ENCODE assay signal across 1 cellular context in the genomic region with DNA sequence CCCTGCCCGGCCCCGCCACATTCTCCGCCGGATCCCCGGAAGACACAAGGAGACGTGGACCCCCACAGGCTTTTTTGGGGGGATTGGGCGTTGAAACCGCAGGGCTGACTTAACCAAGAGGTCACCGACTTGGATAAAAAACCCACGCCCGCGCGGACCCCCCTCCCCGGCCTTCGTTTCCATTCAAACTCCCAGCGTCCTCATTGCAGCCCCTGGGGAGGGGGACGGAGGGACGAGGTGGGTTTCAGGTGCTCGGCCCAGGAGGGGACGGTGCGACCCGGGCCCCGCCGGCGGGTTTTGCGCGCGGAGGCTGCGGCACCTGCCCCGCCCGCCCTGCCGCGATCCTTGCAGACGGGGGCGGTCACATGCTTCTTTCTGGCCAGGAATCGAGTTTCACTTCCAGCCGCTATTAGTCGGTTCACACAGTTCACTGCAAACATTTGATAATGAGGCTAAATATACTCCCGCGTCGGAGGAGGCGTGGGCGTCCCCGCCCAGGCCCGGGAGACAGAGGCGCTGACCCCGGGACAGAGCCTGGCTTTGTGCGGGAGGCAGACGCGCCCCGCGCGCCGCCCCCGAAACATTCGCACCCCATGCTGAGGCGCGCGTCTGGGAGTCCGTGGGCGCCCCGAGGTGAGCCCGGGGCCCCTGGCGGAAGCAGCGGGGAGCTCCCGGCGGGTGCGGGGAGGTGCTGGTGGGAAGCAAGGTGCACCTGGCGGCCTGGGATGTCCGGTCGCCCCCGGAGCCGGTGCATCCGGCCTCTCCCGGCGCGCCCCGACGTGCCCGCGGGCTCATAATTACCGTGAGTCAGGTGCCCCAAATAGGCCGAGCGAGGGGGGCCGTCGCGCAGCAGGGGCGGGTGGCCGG.
TF ChIP-seq lines count a peak whose summit lies in the region.

No MANE protein-coding gene starts in this region.

TF ChIP-seq in GM12878, 131 proteins besides CTCF, POLR2A, EP300 and RAD21 (continued from another document and continues in another):
- TF ChIP-seq TCF7 (IDR thresholded peaks at IDR 0.05; ENCODE audit: borderline replicate concordance), result no peak
- TF ChIP-seq FOS (IDR thresholded peaks at IDR 0.05; ENCODE audit: borderline replicate concordance, extremely low read depth, insufficient read length), result no peak
- no peak for TF ChIP-seq TAF1 (IDR thresholded peaks at IDR 0.05; ENCODE audit: borderline replicate concordance, low read depth, low read length)
- TF ChIP-seq ZNF24 (IDR thresholded peaks at IDR 0.05), result no peak
- TF ChIP-seq NR2F1 (conservative IDR thresholded peaks at IDR 0.05), result peak; percentile 82
- TF ChIP-seq KAT2A (conservative IDR thresholded peaks at IDR 0.05; ENCODE audit: control insufficient read depth, low read depth, low read length), result no peak
- TF ChIP-seq KLF5 (IDR thresholded peaks at IDR 0.05; ENCODE audit: partially characterized antibody), result no peak
- TF ChIP-seq, protein P1, sequence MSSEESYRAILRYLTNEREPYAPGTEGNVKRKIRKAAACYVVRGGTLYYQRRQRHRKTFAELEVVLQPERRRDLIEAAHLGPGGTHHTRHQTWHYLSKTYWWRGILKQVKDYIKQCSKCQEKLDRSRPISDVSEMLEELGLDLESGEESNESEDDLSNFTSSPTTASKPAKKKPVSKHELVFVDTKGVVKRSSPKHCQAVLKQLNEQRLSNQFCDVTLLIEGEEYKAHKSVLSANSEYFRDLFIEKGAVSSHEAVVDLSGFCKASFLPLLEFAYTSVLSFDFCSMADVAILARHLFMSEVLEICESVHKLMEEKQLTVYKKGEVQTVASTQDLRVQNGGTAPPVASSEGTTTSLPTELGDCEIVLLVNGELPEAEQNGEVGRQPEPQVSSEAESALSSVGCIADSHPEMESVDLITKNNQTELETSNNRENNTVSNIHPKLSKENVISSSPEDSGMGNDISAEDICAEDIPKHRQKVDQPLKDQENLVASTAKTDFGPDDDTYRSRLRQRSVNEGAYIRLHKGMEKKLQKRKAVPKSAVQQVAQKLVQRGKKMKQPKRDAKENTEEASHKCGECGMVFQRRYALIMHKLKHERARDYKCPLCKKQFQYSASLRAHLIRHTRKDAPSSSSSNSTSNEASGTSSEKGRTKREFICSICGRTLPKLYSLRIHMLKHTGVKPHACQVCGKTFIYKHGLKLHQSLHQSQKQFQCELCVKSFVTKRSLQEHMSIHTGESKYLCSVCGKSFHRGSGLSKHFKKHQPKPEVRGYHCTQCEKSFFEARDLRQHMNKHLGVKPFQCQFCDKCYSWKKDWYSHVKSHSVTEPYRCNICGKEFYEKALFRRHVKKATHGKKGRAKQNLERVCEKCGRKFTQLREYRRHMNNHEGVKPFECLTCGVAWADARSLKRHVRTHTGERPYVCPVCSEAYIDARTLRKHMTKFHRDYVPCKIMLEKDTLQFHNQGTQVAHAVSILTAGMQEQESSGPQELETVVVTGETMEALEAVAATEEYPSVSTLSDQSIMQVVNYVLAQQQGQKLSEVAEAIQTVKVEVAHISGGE (CRISPR knock-in tag; IDR thresholded peaks at IDR 0.05), result no peak
- TF ChIP-seq SP1 (IDR thresholded peaks at IDR 0.05; ENCODE audit: low read depth, low read length), result no peak
- TF ChIP-seq CHD2 (IDR thresholded peaks at IDR 0.05; ENCODE audit: borderline replicate concordance, low read depth, low read length), result peak; percentile 9; the same call in 1 of the 2 replicates
- TF ChIP-seq, protein P2, sequence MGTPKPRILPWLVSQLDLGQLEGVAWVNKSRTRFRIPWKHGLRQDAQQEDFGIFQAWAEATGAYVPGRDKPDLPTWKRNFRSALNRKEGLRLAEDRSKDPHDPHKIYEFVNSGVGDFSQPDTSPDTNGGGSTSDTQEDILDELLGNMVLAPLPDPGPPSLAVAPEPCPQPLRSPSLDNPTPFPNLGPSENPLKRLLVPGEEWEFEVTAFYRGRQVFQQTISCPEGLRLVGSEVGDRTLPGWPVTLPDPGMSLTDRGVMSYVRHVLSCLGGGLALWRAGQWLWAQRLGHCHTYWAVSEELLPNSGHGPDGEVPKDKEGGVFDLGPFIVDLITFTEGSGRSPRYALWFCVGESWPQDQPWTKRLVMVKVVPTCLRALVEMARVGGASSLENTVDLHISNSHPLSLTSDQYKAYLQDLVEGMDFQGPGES (IDR thresholded peaks at IDR 0.05), result no peak
- no peak for TF ChIP-seq NR2C1 (IDR thresholded peaks at IDR 0.05)
- TF ChIP-seq, protein P3, sequence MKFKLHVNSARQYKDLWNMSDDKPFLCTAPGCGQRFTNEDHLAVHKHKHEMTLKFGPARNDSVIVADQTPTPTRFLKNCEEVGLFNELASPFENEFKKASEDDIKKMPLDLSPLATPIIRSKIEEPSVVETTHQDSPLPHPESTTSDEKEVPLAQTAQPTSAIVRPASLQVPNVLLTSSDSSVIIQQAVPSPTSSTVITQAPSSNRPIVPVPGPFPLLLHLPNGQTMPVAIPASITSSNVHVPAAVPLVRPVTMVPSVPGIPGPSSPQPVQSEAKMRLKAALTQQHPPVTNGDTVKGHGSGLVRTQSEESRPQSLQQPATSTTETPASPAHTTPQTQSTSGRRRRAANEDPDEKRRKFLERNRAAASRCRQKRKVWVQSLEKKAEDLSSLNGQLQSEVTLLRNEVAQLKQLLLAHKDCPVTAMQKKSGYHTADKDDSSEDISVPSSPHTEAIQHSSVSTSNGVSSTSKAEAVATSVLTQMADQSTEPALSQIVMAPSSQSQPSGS (IDR thresholded peaks at IDR 0.05; ENCODE audit: low read length), result no peak
- no peak for TF ChIP-seq NRF1 (conservative IDR thresholded peaks at IDR 0.05; ENCODE audit: low read depth, low read length)
- TF ChIP-seq EED (IDR thresholded peaks at IDR 0.05; ENCODE audit: low read depth), result peak; percentile 48; the same call in 1 of the 2 replicates
- TF ChIP-seq TBL1XR1 (IDR thresholded peaks at IDR 0.05; ENCODE audit: low read depth, low read length), result no peak
- peak; percentile 38 for TF ChIP-seq RUNX3 (IDR thresholded peaks at IDR 0.05; ENCODE audit: low read length)
- no peak; the same call in 1 of the 2 replicates for TF ChIP-seq PAX5 (IDR thresholded peaks at IDR 0.05; ENCODE audit: borderline replicate concordance, low read depth, low read length)
- TF ChIP-seq SIN3A (IDR thresholded peaks at IDR 0.05; ENCODE audit: low read depth, low read length), result no peak; the same call in 1 of the 2 replicates
- no peak for TF ChIP-seq PML (IDR thresholded peaks at IDR 0.05; ENCODE audit: low read length)
- TF ChIP-seq LARP7 (IDR thresholded peaks at IDR 0.05), result peak; percentile 34; the same call in 1 of the 2 replicates
- no peak for TF ChIP-seq FOXK2 (IDR thresholded peaks at IDR 0.05)
- TF ChIP-seq, protein P4, sequence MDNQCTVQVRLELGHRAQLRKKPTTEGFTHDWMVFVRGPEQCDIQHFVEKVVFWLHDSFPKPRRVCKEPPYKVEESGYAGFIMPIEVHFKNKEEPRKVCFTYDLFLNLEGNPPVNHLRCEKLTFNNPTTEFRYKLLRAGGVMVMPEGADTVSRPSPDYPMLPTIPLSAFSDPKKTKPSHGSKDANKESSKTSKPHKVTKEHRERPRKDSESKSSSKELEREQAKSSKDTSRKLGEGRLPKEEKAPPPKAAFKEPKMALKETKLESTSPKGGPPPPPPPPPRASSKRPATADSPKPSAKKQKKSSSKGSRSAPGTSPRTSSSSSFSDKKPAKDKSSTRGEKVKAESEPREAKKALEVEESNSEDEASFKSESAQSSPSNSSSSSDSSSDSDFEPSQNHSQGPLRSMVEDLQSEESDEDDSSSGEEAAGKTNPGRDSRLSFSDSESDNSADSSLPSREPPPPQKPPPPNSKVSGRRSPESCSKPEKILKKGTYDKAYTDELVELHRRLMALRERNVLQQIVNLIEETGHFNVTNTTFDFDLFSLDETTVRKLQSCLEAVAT (IDR thresholded peaks at IDR 0.05), result no peak
- TF ChIP-seq ZNF622 (IDR thresholded peaks at IDR 0.05), result no peak
- no peak for TF ChIP-seq POLR2AphosphoS2 (IDR thresholded peaks at IDR 0.05; ENCODE audit: low read depth, low read length)
- TF ChIP-seq STAT3 (IDR thresholded peaks at IDR 0.05; ENCODE audit: low read depth, low read length), result no peak
- TF ChIP-seq, protein P5, sequence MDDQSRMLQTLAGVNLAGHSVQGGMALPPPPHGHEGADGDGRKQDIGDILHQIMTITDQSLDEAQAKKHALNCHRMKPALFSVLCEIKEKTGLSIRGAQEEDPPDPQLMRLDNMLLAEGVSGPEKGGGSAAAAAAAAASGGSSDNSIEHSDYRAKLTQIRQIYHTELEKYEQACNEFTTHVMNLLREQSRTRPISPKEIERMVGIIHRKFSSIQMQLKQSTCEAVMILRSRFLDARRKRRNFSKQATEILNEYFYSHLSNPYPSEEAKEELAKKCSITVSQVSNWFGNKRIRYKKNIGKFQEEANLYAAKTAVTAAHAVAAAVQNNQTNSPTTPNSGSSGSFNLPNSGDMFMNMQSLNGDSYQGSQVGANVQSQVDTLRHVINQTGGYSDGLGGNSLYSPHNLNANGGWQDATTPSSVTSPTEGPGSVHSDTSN (IDR thresholded peaks at IDR 0.05; ENCODE audit: insufficient replicate concordance, low read depth, low read length), result no peak
- 0 out of 2 replicates have a peak, but pooled peaks have one; percentile 6 for TF ChIP-seq ZSCAN29 (IDR thresholded peaks at IDR 0.05)
- no peak for TF ChIP-seq CHD4 (IDR thresholded peaks at IDR 0.05)
- TF ChIP-seq, protein P6, sequence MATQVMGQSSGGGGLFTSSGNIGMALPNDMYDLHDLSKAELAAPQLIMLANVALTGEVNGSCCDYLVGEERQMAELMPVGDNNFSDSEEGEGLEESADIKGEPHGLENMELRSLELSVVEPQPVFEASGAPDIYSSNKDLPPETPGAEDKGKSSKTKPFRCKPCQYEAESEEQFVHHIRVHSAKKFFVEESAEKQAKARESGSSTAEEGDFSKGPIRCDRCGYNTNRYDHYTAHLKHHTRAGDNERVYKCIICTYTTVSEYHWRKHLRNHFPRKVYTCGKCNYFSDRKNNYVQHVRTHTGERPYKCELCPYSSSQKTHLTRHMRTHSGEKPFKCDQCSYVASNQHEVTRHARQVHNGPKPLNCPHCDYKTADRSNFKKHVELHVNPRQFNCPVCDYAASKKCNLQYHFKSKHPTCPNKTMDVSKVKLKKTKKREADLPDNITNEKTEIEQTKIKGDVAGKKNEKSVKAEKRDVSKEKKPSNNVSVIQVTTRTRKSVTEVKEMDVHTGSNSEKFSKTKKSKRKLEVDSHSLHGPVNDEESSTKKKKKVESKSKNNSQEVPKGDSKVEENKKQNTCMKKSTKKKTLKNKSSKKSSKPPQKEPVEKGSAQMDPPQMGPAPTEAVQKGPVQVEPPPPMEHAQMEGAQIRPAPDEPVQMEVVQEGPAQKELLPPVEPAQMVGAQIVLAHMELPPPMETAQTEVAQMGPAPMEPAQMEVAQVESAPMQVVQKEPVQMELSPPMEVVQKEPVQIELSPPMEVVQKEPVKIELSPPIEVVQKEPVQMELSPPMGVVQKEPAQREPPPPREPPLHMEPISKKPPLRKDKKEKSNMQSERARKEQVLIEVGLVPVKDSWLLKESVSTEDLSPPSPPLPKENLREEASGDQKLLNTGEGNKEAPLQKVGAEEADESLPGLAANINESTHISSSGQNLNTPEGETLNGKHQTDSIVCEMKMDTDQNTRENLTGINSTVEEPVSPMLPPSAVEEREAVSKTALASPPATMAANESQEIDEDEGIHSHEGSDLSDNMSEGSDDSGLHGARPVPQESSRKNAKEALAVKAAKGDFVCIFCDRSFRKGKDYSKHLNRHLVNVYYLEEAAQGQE (IDR thresholded peaks at IDR 0.05; ENCODE audit: low read depth, low read length), result no peak
- TF ChIP-seq, protein P7, sequence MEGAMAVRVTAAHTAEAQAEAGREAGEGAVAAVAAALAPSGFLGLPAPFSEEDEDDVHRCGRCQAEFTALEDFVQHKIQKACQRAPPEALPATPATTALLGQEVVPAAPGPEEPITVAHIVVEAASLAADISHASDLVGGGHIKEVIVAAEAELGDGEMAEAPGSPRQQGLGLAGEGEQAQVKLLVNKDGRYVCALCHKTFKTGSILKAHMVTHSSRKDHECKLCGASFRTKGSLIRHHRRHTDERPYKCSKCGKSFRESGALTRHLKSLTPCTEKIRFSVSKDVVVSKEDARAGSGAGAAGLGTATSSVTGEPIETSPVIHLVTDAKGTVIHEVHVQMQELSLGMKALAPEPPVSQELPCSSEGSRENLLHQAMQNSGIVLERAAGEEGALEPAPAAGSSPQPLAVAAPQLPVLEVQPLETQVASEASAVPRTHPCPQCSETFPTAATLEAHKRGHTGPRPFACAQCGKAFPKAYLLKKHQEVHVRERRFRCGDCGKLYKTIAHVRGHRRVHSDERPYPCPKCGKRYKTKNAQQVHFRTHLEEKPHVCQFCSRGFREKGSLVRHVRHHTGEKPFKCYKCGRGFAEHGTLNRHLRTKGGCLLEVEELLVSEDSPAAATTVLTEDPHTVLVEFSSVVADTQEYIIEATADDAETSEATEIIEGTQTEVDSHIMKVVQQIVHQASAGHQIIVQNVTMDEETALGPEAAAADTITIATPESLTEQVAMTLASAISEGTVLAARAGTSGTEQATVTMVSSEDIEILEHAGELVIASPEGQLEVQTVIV (IDR thresholded peaks at IDR 0.05; ENCODE audit: borderline replicate concordance, partially characterized antibody), result no peak
- no peak for TF ChIP-seq POLR2AphosphoS5 (IDR thresholded peaks at IDR 0.05; ENCODE audit: low read length)
- TF ChIP-seq, protein P8, sequence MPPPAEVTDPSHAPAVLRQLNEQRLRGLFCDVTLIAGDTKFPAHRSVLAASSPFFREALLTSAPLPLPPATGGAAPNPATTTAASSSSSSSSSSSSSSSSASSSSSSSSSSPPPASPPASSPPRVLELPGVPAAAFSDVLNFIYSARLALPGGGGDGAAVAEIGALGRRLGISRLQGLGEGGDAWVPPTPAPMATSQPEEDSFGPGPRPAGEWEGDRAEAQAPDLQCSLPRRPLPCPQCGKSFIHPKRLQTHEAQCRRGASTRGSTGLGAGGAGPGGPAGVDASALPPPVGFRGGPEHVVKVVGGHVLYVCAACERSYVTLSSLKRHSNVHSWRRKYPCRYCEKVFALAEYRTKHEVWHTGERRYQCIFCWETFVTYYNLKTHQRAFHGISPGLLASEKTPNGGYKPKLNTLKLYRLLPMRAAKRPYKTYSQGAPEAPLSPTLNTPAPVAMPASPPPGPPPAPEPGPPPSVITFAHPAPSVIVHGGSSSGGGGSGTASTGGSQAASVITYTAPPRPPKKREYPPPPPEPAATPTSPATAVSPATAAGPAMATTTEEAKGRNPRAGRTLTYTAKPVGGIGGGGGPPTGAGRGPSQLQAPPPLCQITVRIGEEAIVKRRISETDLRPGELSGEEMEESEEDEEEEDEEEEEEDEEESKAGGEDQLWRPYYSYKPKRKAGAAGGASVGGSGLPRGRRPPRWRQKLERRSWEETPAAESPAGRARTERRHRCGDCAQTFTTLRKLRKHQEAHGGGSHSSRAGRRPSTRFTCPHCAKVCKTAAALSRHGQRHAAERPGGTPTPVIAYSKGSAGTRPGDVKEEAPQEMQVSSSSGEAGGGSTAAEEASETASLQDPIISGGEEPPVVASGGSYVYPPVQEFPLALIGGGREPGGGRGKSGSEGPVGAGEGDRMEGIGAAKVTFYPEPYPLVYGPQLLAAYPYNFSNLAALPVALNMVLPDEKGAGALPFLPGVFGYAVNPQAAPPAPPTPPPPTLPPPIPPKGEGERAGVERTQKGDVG (CRISPR knock-in tag; IDR thresholded peaks at IDR 0.05), result no peak
- TF ChIP-seq, protein P9, sequence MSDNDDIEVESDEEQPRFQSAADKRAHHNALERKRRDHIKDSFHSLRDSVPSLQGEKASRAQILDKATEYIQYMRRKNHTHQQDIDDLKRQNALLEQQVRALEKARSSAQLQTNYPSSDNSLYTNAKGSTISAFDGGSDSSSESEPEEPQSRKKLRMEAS (IDR thresholded peaks at IDR 0.05; ENCODE audit: low read depth, low read length), result no peak
- no peak for TF ChIP-seq SMC3 (IDR thresholded peaks at IDR 0.05; ENCODE audit: borderline replicate concordance, low read length)
- peak; percentile 56 for TF ChIP-seq SPI1 (IDR thresholded peaks at IDR 0.05; ENCODE audit: borderline replicate concordance, insufficient read depth, low read depth, low read length)
- no peak for TF ChIP-seq CBX5 (IDR thresholded peaks at IDR 0.05; ENCODE audit: low read depth)
- TF ChIP-seq DPF2 (IDR thresholded peaks at IDR 0.05), result peak; percentile 97
- TF ChIP-seq BCL11A (IDR thresholded peaks at IDR 0.05; ENCODE audit: low read depth, low read length), result peak; percentile 60; the same call in 1 of the 2 replicates
- TF ChIP-seq ESRRA (IDR thresholded peaks at IDR 0.05; ENCODE audit: low read length), result no peak
- no peak for TF ChIP-seq ZNF384 (IDR thresholded peaks at IDR 0.05; ENCODE audit: borderline replicate concordance, low read depth, low read length)
